ENCODE assay signal across 9 cellular contexts in the genomic region with DNA sequence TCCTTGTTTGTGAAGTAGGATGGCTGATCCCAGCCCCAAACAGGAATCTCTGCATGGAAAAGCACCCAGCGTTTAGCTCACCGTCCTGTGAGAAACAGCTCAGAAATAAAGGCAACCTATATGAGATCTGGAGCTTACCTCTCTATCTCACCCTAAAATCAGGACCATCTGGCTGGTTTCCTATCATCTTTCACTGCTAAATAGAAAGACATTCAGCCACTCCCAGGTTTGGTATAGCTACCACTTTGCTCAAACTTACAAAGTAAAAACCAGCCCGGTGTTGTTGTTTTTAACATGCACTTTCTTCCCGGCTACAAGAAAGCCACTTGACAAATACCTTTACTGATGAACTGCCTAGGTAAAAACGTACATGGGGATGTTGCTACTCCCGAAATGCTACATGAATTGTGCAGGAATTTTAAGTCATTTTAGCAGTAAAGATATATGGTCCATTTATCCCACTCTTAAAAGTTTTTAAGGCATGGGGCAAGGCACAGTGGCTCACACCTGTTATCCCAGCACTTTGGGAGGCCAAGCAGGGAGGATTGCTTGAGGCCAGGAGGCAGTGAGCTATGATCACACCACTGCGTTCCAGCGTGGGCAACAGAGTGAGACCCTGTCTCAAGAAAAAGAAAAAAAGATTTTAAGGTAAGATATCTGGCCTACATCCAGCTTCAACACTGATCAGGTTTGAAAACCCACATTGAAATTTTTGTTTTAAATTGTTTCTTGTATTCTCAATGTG. TPM values are rescaled to one million over a fixed set of nuclear protein-coding genes. Genes with fewer than 3 reads are reported as not detected.
DNase-seq lines count a peak whose midpoint lies in the region; ATAC-seq lines count a peak whose summit lies in the region.
"Had no signal": no experiment of that assay in that cellular context is flagged by ENCODE, and none has a peak within 500 bp of the region (broad histone marks: within the 10 kb centered on the region; RNA-seq: fewer than 3 reads in every experiment).

No MANE protein-coding gene starts in this region.

- ATAC-seq in activated CD8-positive, alpha-beta T cell treated with anti-CD3 and anti-CD28 coated beads, Interleukin-2, amount 10 ng/mL, durations not matched to agents 7 days and 5 days = no peak
- no peak for ATAC-seq in HG02981 (IDR thresholded peaks at IDR 0.05; ENCODE audit: unreplicated experiment)

- no peak for DNase-seq in T-helper 1 cell
- no peak for DNase-seq in activated CD8-positive, alpha-beta T cell treated with anti-CD3 and anti-CD28 coated beads, Interleukin-2, amount 10 ng/mL, durations not matched to agents 7 days and 5 days
- no peak for DNase-seq in MV-4-11 (lab: John Stamatoyannopoulos, UW)
- DNase-seq in NCI-H1694 (lab: John Stamatoyannopoulos, UW) = no peak
- DNase-seq: 8988T had no signal

- H3K4me1 ChIP-seq in stomach smooth muscle (ENCODE audit: control insufficient read depth, insufficient read depth, low read length) = peaks cover 9% of the 10 kb centered on the region

- POLR2A ChIA-PET in activated CD8-positive, alpha-beta T cell treated with anti-CD3 and anti-CD28 coated beads, Interleukin-2, amount 10 ng/mL, durations not matched to agents 7 days and 5 days (lab: Charles Lee) = interaction anchor here (1.1 to 3.3 kb wide), 2 partner anchors 10 to 14 kb away, joined by 4 to 14 read pairs; no protein-coding TSS in a partner anchor

- peaks cover 21% of the 10 kb centered on the region for H3K4me1 Mint-ChIP-seq in T-helper 1 cell treated with Interleukin-12 subunit alpha and Interleukin-12 subunit beta and Interleukin-4 antibody, amounts not matched to agents 30 μg/mL and 1 μg/mL, for 36 hours (ENCODE audit: low read depth)
- H3K4me1 Mint-ChIP-seq in activated CD8-positive, alpha-beta T cell treated with anti-CD3 and anti-CD28 coated beads, Interleukin-2, amount 10 ng/mL, durations not matched to agents 7 days and 5 days (ENCODE audit: low read depth) = peaks cover 23% of the 10 kb centered on the region

- H3K4me3 Mint-ChIP-seq in T-helper 1 cell treated with Interleukin-12 subunit alpha and Interleukin-12 subunit beta and Interleukin-4 antibody, amounts not matched to agents 30 μg/mL and 1 μg/mL, for 36 hours = peak overlapping the region; percentile 98
- peak overlapping the region; percentile 94 for H3K4me3 Mint-ChIP-seq in activated CD8-positive, alpha-beta T cell treated with anti-CD3 and anti-CD28 coated beads, Interleukin-2, amount 10 ng/mL, durations not matched to agents 7 days and 5 days

- H3K27me3 Mint-ChIP-seq in T-helper 1 cell treated with Interleukin-12 subunit alpha and Interleukin-12 subunit beta and Interleukin-4 antibody, amounts not matched to agents 30 μg/mL and 1 μg/mL, for 36 hours (ENCODE audit: low read depth) = peaks cover 12% of the 10 kb centered on the region
- peaks cover 4% of the 10 kb centered on the region for H3K27me3 Mint-ChIP-seq in activated CD8-positive, alpha-beta T cell treated with anti-CD3 and anti-CD28 coated beads, Interleukin-2, amount 10 ng/mL, durations not matched to agents 7 days and 5 days (ENCODE audit: low read depth)

- H3K9me3 ChIP-seq in iPS-18c (ENCODE audit: control insufficient read depth, insufficient read depth, low read length) = no peaks in the 10 kb centered on the region
- no peaks in the 10 kb centered on the region for H3K9me3 ChIP-seq in stomach smooth muscle (ENCODE audit: control insufficient read depth in 2 of 2, low read length in 2 of 2)

- CTCF ChIA-PET in activated CD8-positive, alpha-beta T cell treated with anti-CD3 and anti-CD28 coated beads, Interleukin-2, amount 10 ng/mL, durations not matched to agents 7 days and 5 days (lab: Charles Lee) = interaction anchor here (1.0 to 4.6 kb wide), 7 partner anchors 10 to 65 kb away, joined by 3 to 43 read pairs (median 19); no protein-coding TSS in a partner anchor

- H3K9ac ChIP-seq in stomach smooth muscle (ENCODE audit: low read length in 2 of 2) = peak overlapping the region; percentile 85 to 88

- no peak overlapping the region for H3K27ac ChIP-seq in stomach smooth muscle (ENCODE audit: low read length)

- peak overlapping the region; percentile 85 for H3K4me3 ChIP-seq in iPS-18c (ENCODE audit: insufficient read depth, low read depth, low read length)
- peak overlapping the region; percentile 90 to 91 for H3K4me3 ChIP-seq in stomach smooth muscle (ENCODE audit: low read length in 2 of 2)

- no peaks in the 10 kb centered on the region for H3K27me3 ChIP-seq in stomach smooth muscle (ENCODE audit: control insufficient read depth in 1 of 2, insufficient read depth in 2 of 2, low read length in 2 of 2)

- H3K9me3 Mint-ChIP-seq in T-helper 1 cell treated with Interleukin-12 subunit alpha and Interleukin-12 subunit beta and Interleukin-4 antibody, amounts not matched to agents 30 μg/mL and 1 μg/mL, for 36 hours = no peaks in the 10 kb centered on the region
- no peaks in the 10 kb centered on the region for H3K9me3 Mint-ChIP-seq in activated CD8-positive, alpha-beta T cell treated with anti-CD3 and anti-CD28 coated beads, Interleukin-2, amount 10 ng/mL, durations not matched to agents 7 days and 5 days (ENCODE audit: insufficient read depth)

- H3K36me3 ChIP-seq in stomach smooth muscle (ENCODE audit: control insufficient read depth in 2 of 2, insufficient read depth in 2 of 2, low read length in 2 of 2) = peaks cover 3 to 8% of the 10 kb centered on the region in 2 donors

- H3K36me3 Mint-ChIP-seq in T-helper 1 cell treated with Interleukin-12 subunit alpha and Interleukin-12 subunit beta and Interleukin-4 antibody, amounts not matched to agents 30 μg/mL and 1 μg/mL, for 36 hours (ENCODE audit: low read depth) = peaks cover 11% of the 10 kb centered on the region
- H3K36me3 Mint-ChIP-seq in activated CD8-positive, alpha-beta T cell treated with anti-CD3 and anti-CD28 coated beads, Interleukin-2, amount 10 ng/mL, durations not matched to agents 7 days and 5 days (ENCODE audit: low read depth) = peaks cover 17% of the 10 kb centered on the region

- H3K27ac Mint-ChIP-seq in T-helper 1 cell treated with Interleukin-12 subunit alpha and Interleukin-12 subunit beta and Interleukin-4 antibody, amounts not matched to agents 30 μg/mL and 1 μg/mL, for 36 hours = peak overlapping the region; percentile 97
- H3K27ac Mint-ChIP-seq in activated CD8-positive, alpha-beta T cell treated with anti-CD3 and anti-CD28 coated beads, Interleukin-2, amount 10 ng/mL, durations not matched to agents 7 days and 5 days = peak overlapping the region; percentile 95

RNA-seq across cellular contexts. Expression of a gene that starts 1.0 kb away (rescaled TPM):
- total RNA-seq in activated CD8-positive, alpha-beta T cell treated with anti-CD3 and anti-CD28 coated beads, Interleukin-2, amount 10 ng/mL, durations not matched to agents 7 days and 5 days = 10 to 100 TPM; 29.5 to 32.7 TPM

RNA-seq across cellular contexts. Expression of a gene that starts 51.7 kb away (rescaled TPM):
- total RNA-seq in activated CD8-positive, alpha-beta T cell treated with anti-CD3 and anti-CD28 coated beads, Interleukin-2, amount 10 ng/mL, durations not matched to agents 7 days and 5 days = under 1 TPM; 0.60 to 0.74 TPM
